Comparison of ENCODE assay signal across 15 cellular contexts in genomic region chr13:23743717-23744116, GRCh38.
DNase-seq lines count a peak whose midpoint lies in the region; ATAC-seq and TF ChIP-seq lines count a peak whose summit lies in the region.
"Had no signal": no experiment of that assay in that cellular context is flagged by ENCODE, and none has a peak within 500 bp of the region (broad histone marks: within the 10 kb centered on the region; RNA-seq: fewer than 3 reads in every experiment).

No MANE protein-coding gene starts in this region.

- POLR2A ChIA-PET in IMR-90 (lab: Charles Lee; ENCODE audit: unreplicated experiment), result no interaction called here

- H3K18ac ChIP-seq in IMR-90 (ENCODE audit: low read depth, low read length), result no peak overlapping the region

- whole genome bisulfite sequencing in IMR-90 (ENCODE audit: extremely low coverage in 2 of 2, insufficient read length in 1 of 2), 2 experiments, result 100% methylated on average over 2 of the region's 6 CpGs; no CpG with 5 or more reads in 1 of the 2 experiments

- H2AK5ac ChIP-seq in IMR-90 (ENCODE audit: low read depth, low read length), result no peak overlapping the region

- no peak overlapping the region for H3K9ac ChIP-seq in IMR-90 (ENCODE audit: low read depth, low read length)
- H3K9ac ChIP-seq: BLaER1 treated with 17β-estradiol and CSF1 and Interleukin-3, amounts not matched to agents 10 nM and 100 nM had no signal

- peaks cover 27% of the 10 kb centered on the region for H3K4me1 Mint-ChIP-seq in activated T-helper 1 cell treated with anti-CD3 and anti-CD28 coated beads, Interleukin-12 subunit alpha, Interleukin-12 subunit beta, Interleukin-2, Interleukin-4 antibody, amounts not matched to agents 30 ng/mL and 10 ng/mL and 1 ng/mL, durations not matched to agents 14 hours and 24 hours and 36 hours (ENCODE audit: low read depth)
- peaks cover 35% of the 10 kb centered on the region for H3K4me1 Mint-ChIP-seq in nephron

- no peak overlapping the region for H3K27ac Mint-ChIP-seq in activated T-helper 1 cell treated with anti-CD3 and anti-CD28 coated beads, Interleukin-12 subunit alpha, Interleukin-12 subunit beta, Interleukin-2, Interleukin-4 antibody, amounts not matched to agents 30 ng/mL and 10 ng/mL and 1 ng/mL, durations not matched to agents 14 hours and 24 hours and 36 hours
- peak overlapping the region; percentile 87 to 93 (median 88) for H3K27ac Mint-ChIP-seq in nephron
- H3K27ac Mint-ChIP-seq: activated CD4-positive, alpha-beta T cell treated with anti-CD3 and anti-CD28 coated beads for 36 hours; HFFc6 had no signal

- H3K14ac ChIP-seq in IMR-90 (replicated peaks; ENCODE audit: low read depth, low read length), result no peak overlapping the region; the same call in 1 of the 2 replicates

- H3K36me3 ChIP-seq in IMR-90 (ENCODE audit: control insufficient read depth, insufficient read depth, low read length), result 0 out of 2 replicates have a peak, but pooled peaks cover 4% of the 10 kb centered on the region
- H3K36me3 ChIP-seq: BLaER1 treated with 17β-estradiol and CSF1 and Interleukin-3, amounts not matched to agents 10 nM and 100 nM; tibial artery had no signal

- dilution Hi-C loops in IMR-90 (cut with HindIII; ENCODE audit: low sequenced_read_pairs, unreplicated experiment), result no loop called here

- DNase-seq in NCI-H1105 treated with DMSO at 0.1 percent for 48 hours (lab: John Stamatoyannopoulos, UW) (peak; percentile 47), NCI-H1105 (lab: John Stamatoyannopoulos, UW) (no peak), IMR-90 (no peak)
- no peak for DNase-seq in activated T-helper 1 cell treated with anti-CD3 and anti-CD28 coated beads, Interleukin-12 subunit alpha, Interleukin-12 subunit beta, Interleukin-2, Interleukin-4 antibody, amounts not matched to agents 30 ng/mL and 10 ng/mL and 1 ng/mL, durations not matched to agents 14 hours and 24 hours and 36 hours (ENCODE audit: low spot score)
- DNase-seq: HFFc6, nucleus accumbens, SHP77 treated with DMSO at 0.1 percent for 48 hours, T1000, tibial artery had no signal

- TF ChIP-seq RAD21 in IMR-90 (IDR thresholded peaks at IDR 0.05; ENCODE audit: low read length), result no peak

- H2AK9ac ChIP-seq in IMR-90 (replicated peaks; ENCODE audit: low read depth, low read length, poor library complexity), result no peak overlapping the region

- no peaks in the 10 kb centered on the region for H3K9me3 Mint-ChIP-seq in activated T-helper 1 cell treated with anti-CD3 and anti-CD28 coated beads, Interleukin-12 subunit alpha, Interleukin-12 subunit beta, Interleukin-2, Interleukin-4 antibody, amounts not matched to agents 30 ng/mL and 10 ng/mL and 1 ng/mL, durations not matched to agents 14 hours and 24 hours and 36 hours
- H3K9me3 Mint-ChIP-seq in nephron, result no peaks in the 10 kb centered on the region
- H3K9me3 Mint-ChIP-seq: HFFc6 had no signal

- H2BK15ac ChIP-seq in IMR-90 (ENCODE audit: low read depth, low read length), result no peak overlapping the region; the same call in 2 of the 3 replicates

- in situ Hi-C loops in IMR-90 (cut with MboI; ENCODE audit: low sequenced_read_pairs), result no loop called here

- CTCF ChIA-PET in IMR-90 (lab: Yijun Ruan, JAX), result no interaction called here

- no peak overlapping the region for H3K27ac ChIP-seq in IMR-90 (ENCODE audit: insufficient read depth, low read length)
- H3K27ac ChIP-seq: BLaER1 treated with 17β-estradiol and CSF1 and Interleukin-3, amounts not matched to agents 10 nM and 100 nM; tibial artery had no signal

- H4K8ac ChIP-seq in IMR-90 (ENCODE audit: low read depth in 2 of 2, low read length in 2 of 2), result no peak overlapping the region

- no peak overlapping the region; the same call in 1 of the 2 replicates for H3K23ac ChIP-seq in IMR-90 (ENCODE audit: low read depth, low read length)

- H4K91ac ChIP-seq in IMR-90 (ENCODE audit: insufficient read depth, low read depth, low read length), result no peak overlapping the region

- H2BK20ac ChIP-seq in IMR-90 (ENCODE audit: low read depth, low read length), result peak overlapping the region; percentile 36; the same call in 1 of the 2 replicates

- no peak overlapping the region for H3K4me2 ChIP-seq in IMR-90 (ENCODE audit: low read depth, low read length)
- H3K4me2 ChIP-seq: BLaER1 treated with 17β-estradiol and CSF1 and Interleukin-3, amounts not matched to agents 10 nM and 100 nM had no signal

- no peak for TF ChIP-seq POLR2A in IMR-90 (IDR thresholded peaks at IDR 0.05; ENCODE audit: low read depth, low read length)

- H2BK120ac ChIP-seq in IMR-90 (ENCODE audit: low read depth, low read length), result no peak overlapping the region

- H4K5ac ChIP-seq in IMR-90 (ENCODE audit: low read depth, low read length), result no peak overlapping the region

- no peak overlapping the region for H2AFZ ChIP-seq in IMR-90 (replicated peaks; ENCODE audit: low read length, poor library complexity)

- H3K79me1 ChIP-seq in IMR-90 (ENCODE audit: low read depth in 1 of 2, low read length in 2 of 2), result no peaks in the 10 kb centered on the region; a peak in 1 of 4 replicates

- no TSS peak for BruUV-seq in IMR-90 (replicated peaks; lab: Mats Ljungman, UMichigan)

- H4K20me1 ChIP-seq in IMR-90 (ENCODE audit: insufficient read depth, low read length), result no peaks in the 10 kb centered on the region
- H4K20me1 ChIP-seq: BLaER1 treated with 17β-estradiol and CSF1 and Interleukin-3, amounts not matched to agents 10 nM and 100 nM had no signal

- H3K4me3 ChIP-seq in IMR-90 (ENCODE audit: insufficient read depth, low read depth, low read length), result no peak overlapping the region
- H3K4me3 ChIP-seq: BLaER1 treated with 17β-estradiol and CSF1 and Interleukin-3, amounts not matched to agents 10 nM and 100 nM; tibial artery had no signal

- TF ChIP-seq CTCF in IMR-90 (conservative IDR thresholded peaks at IDR 0.05; ENCODE audit: low read depth, low read length) (no peak), nephron (IDR thresholded peaks at IDR 0.05; ENCODE audit: unreplicated experiment in 3 of 3) (no peak)

- peaks cover 5% of the 10 kb centered on the region; the same call in 1 of the 2 replicates for H3K4me1 ChIP-seq in IMR-90 (ENCODE audit: control insufficient read depth, insufficient read depth, low read length)
- H3K4me1 ChIP-seq: BLaER1 treated with 17β-estradiol and CSF1 and Interleukin-3, amounts not matched to agents 10 nM and 100 nM; tibial artery had no signal

- peaks cover 11% of the 10 kb centered on the region for H3K9me1 ChIP-seq in IMR-90 (ENCODE audit: insufficient read depth, low read length)

- intact Hi-C loops in IMR-90 (cut with micrococcal nuclease), result no loop called here
- intact Hi-C loops in activated T-helper 1 cell treated with anti-CD3 and anti-CD28 coated beads, Interleukin-12 subunit alpha, Interleukin-12 subunit beta, Interleukin-2, Interleukin-4 antibody, amounts not matched to agents 30 ng/mL and 10 ng/mL and 1 ng/mL, durations not matched to agents 14 hours and 24 hours and 36 hours (cut with micrococcal nuclease), result loop anchor here (1.0 to 10.0 kb wide), 6 partner anchors 9 to 531 kb away; no protein-coding TSS in a partner anchor

- H3K56ac ChIP-seq in IMR-90 (ENCODE audit: extremely low read depth, insufficient read depth, low read length), result no peak overlapping the region

- H3K9me3 ChIP-seq in IMR-90 (ENCODE audit: control insufficient read depth, insufficient read depth, low read length), result no peaks in the 10 kb centered on the region
- H3K9me3 ChIP-seq: BLaER1 treated with 17β-estradiol and CSF1 and Interleukin-3, amounts not matched to agents 10 nM and 100 nM; tibial artery had no signal

- no peaks in the 10 kb centered on the region for H3K27me3 ChIP-seq in IMR-90 (ENCODE audit: control insufficient read depth, insufficient read depth, low read length)
- H3K27me3 ChIP-seq: BLaER1 treated with 17β-estradiol and CSF1 and Interleukin-3, amounts not matched to agents 10 nM and 100 nM; tibial artery had no signal

- no peak for ATAC-seq in IMR-90 (ENCODE audit: low read depth)
- no peak for ATAC-seq in HG03571 (IDR thresholded peaks at IDR 0.05; ENCODE audit: unreplicated experiment)
- ATAC-seq in HG03196 (IDR thresholded peaks at IDR 0.05; ENCODE audit: unreplicated experiment), result no peak
- ATAC-seq in GM21717 (IDR thresholded peaks at IDR 0.05; ENCODE audit: unreplicated experiment), result no peak

- H3K36me3 Mint-ChIP-seq in activated T-helper 1 cell treated with anti-CD3 and anti-CD28 coated beads, Interleukin-12 subunit alpha, Interleukin-12 subunit beta, Interleukin-2, Interleukin-4 antibody, amounts not matched to agents 30 ng/mL and 10 ng/mL and 1 ng/mL, durations not matched to agents 14 hours and 24 hours and 36 hours (ENCODE audit: low read depth), result peaks cover 1% of the 10 kb centered on the region
- H3K36me3 Mint-ChIP-seq in nephron (ENCODE audit: low read depth), result no peaks in the 10 kb centered on the region

- H3K4ac ChIP-seq in IMR-90 (ENCODE audit: low read depth, low read length), result no peak overlapping the region

- H3K27me3 Mint-ChIP-seq in activated T-helper 1 cell treated with anti-CD3 and anti-CD28 coated beads, Interleukin-12 subunit alpha, Interleukin-12 subunit beta, Interleukin-2, Interleukin-4 antibody, amounts not matched to agents 30 ng/mL and 10 ng/mL and 1 ng/mL, durations not matched to agents 14 hours and 24 hours and 36 hours (ENCODE audit: insufficient read depth), result peaks cover 10% of the 10 kb centered on the region
- H3K27me3 Mint-ChIP-seq in nephron (ENCODE audit: low read depth), result no peaks in the 10 kb centered on the region
- H3K27me3 Mint-ChIP-seq: activated CD4-positive, alpha-beta T cell treated with anti-CD3 and anti-CD28 coated beads for 36 hours had no signal

- H2BK5ac ChIP-seq in IMR-90 (ENCODE audit: low read depth, low read length, poor library complexity, severe bottlenecking), result no peak overlapping the region

- H3K4me3 Mint-ChIP-seq in activated T-helper 1 cell treated with anti-CD3 and anti-CD28 coated beads, Interleukin-12 subunit alpha, Interleukin-12 subunit beta, Interleukin-2, Interleukin-4 antibody, amounts not matched to agents 30 ng/mL and 10 ng/mL and 1 ng/mL, durations not matched to agents 14 hours and 24 hours and 36 hours, result peak overlapping the region; percentile 15
- H3K4me3 Mint-ChIP-seq in nephron, result no peak overlapping the region
- H3K4me3 Mint-ChIP-seq: activated CD4-positive, alpha-beta T cell treated with anti-CD3 and anti-CD28 coated beads for 36 hours; HFFc6 had no signal

TF ChIP-seq in IMR-90, 13 proteins besides CTCF, POLR2A, EP300 and RAD21 (continues in another document):
- TF ChIP-seq NFE2L2 (IDR thresholded peaks at IDR 0.05; ENCODE audit: low read depth, low read length) (no peak), CEBPB (IDR thresholded peaks at IDR 0.05; ENCODE audit: low read depth, low read length) (no peak), RFX5 (IDR thresholded peaks at IDR 0.05; ENCODE audit: low read depth, low read length) (no peak), BHLHE40 (IDR thresholded peaks at IDR 0.05; ENCODE audit: low read depth, low read length) (no peak)
- TF ChIP-seq, protein P1, sequence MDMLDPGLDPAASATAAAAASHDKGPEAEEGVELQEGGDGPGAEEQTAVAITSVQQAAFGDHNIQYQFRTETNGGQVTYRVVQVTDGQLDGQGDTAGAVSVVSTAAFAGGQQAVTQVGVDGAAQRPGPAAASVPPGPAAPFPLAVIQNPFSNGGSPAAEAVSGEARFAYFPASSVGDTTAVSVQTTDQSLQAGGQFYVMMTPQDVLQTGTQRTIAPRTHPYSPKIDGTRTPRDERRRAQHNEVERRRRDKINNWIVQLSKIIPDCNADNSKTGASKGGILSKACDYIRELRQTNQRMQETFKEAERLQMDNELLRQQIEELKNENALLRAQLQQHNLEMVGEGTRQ (IDR thresholded peaks at IDR 0.05; ENCODE audit: low read depth, low read length), result no peak
